Comparison of ENCODE assay signal across 15 cellular contexts in genomic region chr12:77337327-77337726, GRCh38.
"Had no signal": no experiment of that assay in that cellular context is flagged by ENCODE, and none has a peak within 500 bp of the region (broad histone marks: within the 10 kb centered on the region; RNA-seq: fewer than 3 reads in every experiment).

No MANE protein-coding gene starts in this region.

- H3K27ac ChIP-seq: ascending aorta, cardiac muscle cell, foreskin keratinocyte, psoas muscle, transverse colon, VCaP had no signal

- H3K36me3 ChIP-seq: ascending aorta, cardiac muscle cell, transverse colon had no signal

- H3K4me1 ChIP-seq: ascending aorta, foreskin keratinocyte, psoas muscle, transverse colon had no signal

- H3K9me3 ChIP-seq: ascending aorta, psoas muscle, transverse colon had no signal

- H3K4me3 ChIP-seq: ascending aorta, cardiac muscle cell, psoas muscle, transverse colon had no signal

- H3K27me3 ChIP-seq: ascending aorta, foreskin keratinocyte, transverse colon had no signal

- ATAC-seq: activated CD4-positive, alpha-beta T cell treated with anti-CD3 and anti-CD28 coated beads for 36 hours; foreskin keratinocyte; psoas muscle; sciatic nerve had no signal

- DNase-seq: activated CD4-positive, alpha-beta memory T cell treated with anti-CD3 and anti-CD28 coated beads, Interleukin-2, amount 10 ng/mL, durations not matched to agents 7 days and 5 days; activated CD4-positive, alpha-beta T cell treated with anti-CD3 and anti-CD28 coated beads for 36 hours; activated T-cell treated with anti-CD3 and anti-CD28 coated beads, Interleukin-2, amount 50 U/mL, for 48 hours; foreskin keratinocyte; mesenchymal stem cell; psoas muscle; stimulated activated CD4-positive, alpha-beta T cell treated with anti-CD3 and anti-CD28 coated beads, Interleukin-2, amount 100 ng/mL, for 24 hours; stimulated activated naive CD4-positive, alpha-beta T cell; substantia nigra; T1000; transverse colon had no signal
